ENCODE assay signal across 18 cellular contexts in the genomic region with DNA sequence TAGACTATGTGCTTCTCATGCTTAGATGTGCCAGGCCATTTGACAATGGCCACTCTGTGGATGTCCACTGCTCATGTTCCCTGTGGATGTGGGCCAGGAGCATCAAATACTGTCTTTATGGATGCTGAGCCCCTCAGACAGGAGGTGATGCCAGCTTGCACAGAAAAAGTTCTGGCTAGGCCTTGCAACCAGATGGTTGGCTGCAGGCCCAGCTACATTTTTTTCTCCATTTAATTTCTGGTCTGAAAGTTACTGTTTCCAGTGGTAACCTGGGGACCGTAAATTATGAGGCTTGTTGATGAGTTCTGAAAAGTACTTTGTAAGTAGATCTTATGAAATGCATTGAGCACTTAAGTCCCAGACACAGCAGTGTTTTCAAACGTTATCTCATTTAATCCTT.
A peak's percentile ranks its signal among the peaks of the same experiment; 100 is the strongest.
DNase-seq lines count a peak whose midpoint lies in the region; ATAC-seq, FAIRE-seq and TF ChIP-seq lines count a peak whose summit lies in the region.
"Had no signal": no experiment of that assay in that cellular context is flagged by ENCODE, and none has a peak within 500 bp of the region (broad histone marks: within the 10 kb centered on the region; RNA-seq: fewer than 3 reads in every experiment).

No MANE protein-coding gene starts in this region.

- TF ChIP-seq CTCF in A549 (IDR thresholded peaks at IDR 0.05) (no peak), bronchial epithelial cell (IDR thresholded peaks at IDR 0.05; ENCODE audit: insufficient read depth, low read length, severe bottlenecking) (no peak), GM10248 (IDR thresholded peaks at IDR 0.05; ENCODE audit: control extremely low read depth, extremely low read depth, low read depth, missing control alignments) (no peak)

- H3K36me3 ChIP-seq in bronchial epithelial cell (ENCODE audit: control insufficient read depth, insufficient read depth, low read length), result no peaks in the 10 kb centered on the region
- H3K36me3 ChIP-seq: BLaER1 treated with 17β-estradiol and CSF1 and Interleukin-3, amounts not matched to agents 10 nM and 100 nM had no signal

- H3K4me1 ChIP-seq in A549, result peaks cover 19% of the 10 kb centered on the region; the same call in 2 of the 3 replicates

- FAIRE-seq in A549 (lab: Jason Lieb, UNC) (no peak), bronchial epithelial cell (lab: Jason Lieb, UNC) (peak; percentile 28)
- FAIRE-seq: HTR-8/SVneo had no signal

- POLR2A ChIA-PET in A549 (lab: Yijun Ruan, JAX) (no interaction called here), GM10248 (lab: Yijun Ruan, JAX) (no interaction called here)

- 0 out of 3 replicates have a peak, but pooled peaks cover 2% of the 10 kb centered on the region for H3K9me3 ChIP-seq in A549
- H3K9me3 ChIP-seq: BLaER1 treated with 17β-estradiol and CSF1 and Interleukin-3, amounts not matched to agents 10 nM and 100 nM had no signal

- no peak overlapping the region; the same call in 2 of the 3 replicates for H3K4me2 ChIP-seq in A549
- H3K4me2 ChIP-seq: BLaER1 treated with 17β-estradiol and CSF1 and Interleukin-3, amounts not matched to agents 10 nM and 100 nM had no signal

- no peak for ATAC-seq in A549
- ATAC-seq in HG03460 (IDR thresholded peaks at IDR 0.05; ENCODE audit: unreplicated experiment), result no peak
- ATAC-seq: HCT116 had no signal

- H3K27ac ChIP-seq in A549, result peak overlapping the region; percentile 51 to 56; a peak in 3 of 6 replicates
- H3K27ac ChIP-seq: 22Rv1; BLaER1 treated with 17β-estradiol and CSF1 and Interleukin-3, amounts not matched to agents 10 nM and 100 nM had no signal

- WGBS in A549 (ENCODE audit: missing lambda C conversion rate), result 8% methylated on average over 2 of the region's 2 CpGs

- CTCF ChIA-PET in A549 (lab: Yijun Ruan, JAX), result no interaction called here
- CTCF ChIA-PET in GM10248 (lab: Yijun Ruan, JAX), result interaction anchor here (2.7 kb wide), 1 partner anchor 13 kb away, joined by 12 read pairs; no protein-coding TSS in a partner anchor

- no peak for TF ChIP-seq RAD21 in A549 (conservative IDR thresholded peaks at IDR 0.05 in 1 of 2, IDR thresholded peaks at IDR 0.05 in 1 of 2)

- no peak for DNase-seq in A549 (ENCODE audit: low read depth in 1 of 2, low spot score in 1 of 2)
- peak; percentile 45 to 63 for DNase-seq in NCI-H524 (lab: John Stamatoyannopoulos, UW)
- DNase-seq in bronchial epithelial cell (ENCODE audit: low read depth), result no peak
- peak in 35 of 56 donors; percentile 1 to 58 (median 13) for DNase-seq in nucleus accumbens (lab: John Stamatoyannopoulos, UW)
- no peak for DNase-seq in H4 (ENCODE audit: low spot score)
- DNase-seq in amniotic stem cell (lab: John Stamatoyannopoulos, UW), result no peak
- DNase-seq in GM10248 (ENCODE audit: extremely low spot score), result no peak
- DNase-seq: EL, NCI-H146, NCI-H2107, NCI-H82, SIG-M5, SW 1271 had no signal

- H3K27me3 ChIP-seq in bronchial epithelial cell (ENCODE audit: control insufficient read depth, insufficient read depth, low read length), result no peaks in the 10 kb centered on the region
- H3K27me3 ChIP-seq: BLaER1 treated with 17β-estradiol and CSF1 and Interleukin-3, amounts not matched to agents 10 nM and 100 nM had no signal

- no peak for TF ChIP-seq EP300 in A549 (IDR thresholded peaks at IDR 0.05)

- TF ChIP-seq POLR2A in A549 (IDR thresholded peaks at IDR 0.05; ENCODE audit: low read length), result no peak

- no peak overlapping the region for H3K4me3 ChIP-seq in A549
- no peak overlapping the region for H3K4me3 ChIP-seq in bronchial epithelial cell (ENCODE audit: low read depth, low read length)
- H3K4me3 ChIP-seq: BLaER1 treated with 17β-estradiol and CSF1 and Interleukin-3, amounts not matched to agents 10 nM and 100 nM had no signal

TF ChIP-seq in A549, 52 proteins besides CTCF, POLR2A, EP300 and RAD21:
- TF ChIP-seq MYC (IDR thresholded peaks at IDR 0.05; ENCODE audit: borderline replicate concordance, low read length), result no peak
- no peak for TF ChIP-seq KDM1A (IDR thresholded peaks at IDR 0.05; ENCODE audit: low read depth)
- TF ChIP-seq, protein P1, sequence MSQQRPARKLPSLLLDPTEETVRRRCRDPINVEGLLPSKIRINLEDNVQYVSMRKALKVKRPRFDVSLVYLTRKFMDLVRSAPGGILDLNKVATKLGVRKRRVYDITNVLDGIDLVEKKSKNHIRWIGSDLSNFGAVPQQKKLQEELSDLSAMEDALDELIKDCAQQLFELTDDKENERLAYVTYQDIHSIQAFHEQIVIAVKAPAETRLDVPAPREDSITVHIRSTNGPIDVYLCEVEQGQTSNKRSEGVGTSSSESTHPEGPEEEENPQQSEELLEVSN (IDR thresholded peaks at IDR 0.05; ENCODE audit: borderline replicate concordance, low read depth), result no peak
- TF ChIP-seq, protein P2, sequence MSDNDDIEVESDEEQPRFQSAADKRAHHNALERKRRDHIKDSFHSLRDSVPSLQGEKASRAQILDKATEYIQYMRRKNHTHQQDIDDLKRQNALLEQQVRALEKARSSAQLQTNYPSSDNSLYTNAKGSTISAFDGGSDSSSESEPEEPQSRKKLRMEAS (IDR thresholded peaks at IDR 0.05), result no peak
- no peak for TF ChIP-seq CHD4 (IDR thresholded peaks at IDR 0.05; ENCODE audit: borderline replicate concordance)
- no peak for TF ChIP-seq ZFP36 (IDR thresholded peaks at IDR 0.05; ENCODE audit: borderline replicate concordance, partially characterized antibody)
- no peak for TF ChIP-seq FOXS1 (CRISPR knock-in tag; IDR thresholded peaks at IDR 0.05)
- no peak for TF ChIP-seq CBX2 (IDR thresholded peaks at IDR 0.05; ENCODE audit: borderline replicate concordance, low read depth)
- no peak for TF ChIP-seq RFX5 (IDR thresholded peaks at IDR 0.05)
- TF ChIP-seq NPAS2 (CRISPR knock-in tag; IDR thresholded peaks at IDR 0.05; ENCODE audit: borderline replicate concordance), result no peak
- no peak for TF ChIP-seq REST (IDR thresholded peaks at IDR 0.05)
- TF ChIP-seq HEYL (CRISPR knock-in tag; IDR thresholded peaks at IDR 0.05), result no peak
- TF ChIP-seq HOXB13 (CRISPR knock-in tag; IDR thresholded peaks at IDR 0.05; ENCODE audit: low read depth), result no peak
- TF ChIP-seq MAZ (IDR thresholded peaks at IDR 0.05; ENCODE audit: borderline replicate concordance, low read depth, low read length), result no peak
- TF ChIP-seq CHD2 (IDR thresholded peaks at IDR 0.05; ENCODE audit: low read length, partially characterized antibody), result no peak
- TF ChIP-seq, protein P3, sequence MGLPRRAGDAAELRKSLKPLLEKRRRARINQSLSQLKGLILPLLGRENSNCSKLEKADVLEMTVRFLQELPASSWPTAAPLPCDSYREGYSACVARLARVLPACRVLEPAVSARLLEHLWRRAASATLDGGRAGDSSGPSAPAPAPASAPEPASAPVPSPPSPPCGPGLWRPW (IDR thresholded peaks at IDR 0.05), result no peak
- TF ChIP-seq RNF2 (IDR thresholded peaks at IDR 0.05; ENCODE audit: borderline replicate concordance, low read depth), result no peak
TF ChIP-seq in A549: peak in this region for 0.

Comparison
In these comparisons a context has a peak if more than half of its experiments do, and no peak if none do; other contexts are left out.
1. DNase-seq: peak in NCI-H524 (2 of 2) and nucleus accumbens (35 of 56); none in A549 (0 of 2), bronchial epithelial cell (single experiment), H4 (single experiment), amniotic stem cell (single experiment) and GM10248 (single experiment).